In the genomic region with DNA sequence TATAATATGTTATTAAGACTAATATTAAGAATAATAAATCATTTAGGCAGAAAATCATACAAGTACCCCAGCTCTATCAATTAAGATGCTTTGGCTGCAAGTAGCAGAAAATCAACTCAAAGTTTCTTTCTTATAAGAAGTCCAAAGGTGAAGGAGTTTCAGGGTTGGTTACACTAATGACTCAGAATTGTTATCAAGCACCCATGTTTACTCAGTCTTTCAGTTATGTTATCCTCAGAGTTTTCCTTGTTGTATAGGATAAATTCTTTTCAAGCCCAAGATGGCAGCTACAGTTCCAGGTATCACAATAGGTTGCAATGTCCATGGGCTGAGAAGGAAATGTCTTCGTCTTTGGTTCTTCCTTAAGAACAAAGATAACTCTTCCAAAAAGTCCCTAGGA, we compare ENCODE assay signal across 1 cellular context.
TF ChIP-seq lines count a peak whose summit lies in the region.

No MANE protein-coding gene starts in this region.

TF ChIP-seq in IMR-90, 13 proteins besides CTCF, POLR2A, EP300 and RAD21 (continued from another document):
- TF ChIP-seq, protein P1, sequence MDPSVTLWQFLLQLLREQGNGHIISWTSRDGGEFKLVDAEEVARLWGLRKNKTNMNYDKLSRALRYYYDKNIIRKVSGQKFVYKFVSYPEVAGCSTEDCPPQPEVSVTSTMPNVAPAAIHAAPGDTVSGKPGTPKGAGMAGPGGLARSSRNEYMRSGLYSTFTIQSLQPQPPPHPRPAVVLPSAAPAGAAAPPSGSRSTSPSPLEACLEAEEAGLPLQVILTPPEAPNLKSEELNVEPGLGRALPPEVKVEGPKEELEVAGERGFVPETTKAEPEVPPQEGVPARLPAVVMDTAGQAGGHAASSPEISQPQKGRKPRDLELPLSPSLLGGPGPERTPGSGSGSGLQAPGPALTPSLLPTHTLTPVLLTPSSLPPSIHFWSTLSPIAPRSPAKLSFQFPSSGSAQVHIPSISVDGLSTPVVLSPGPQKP (IDR thresholded peaks at IDR 0.05; ENCODE audit: borderline replicate concordance, low read depth, low read length), result no peak
- no peak for TF ChIP-seq RFX5 (IDR thresholded peaks at IDR 0.05; ENCODE audit: low read depth, low read length)
- no peak for TF ChIP-seq MAZ (IDR thresholded peaks at IDR 0.05; ENCODE audit: borderline replicate concordance, low read depth, low read length)
- TF ChIP-seq MAFK (IDR thresholded peaks at IDR 0.05; ENCODE audit: low read depth, low read length), result no peak
- TF ChIP-seq, protein P2, sequence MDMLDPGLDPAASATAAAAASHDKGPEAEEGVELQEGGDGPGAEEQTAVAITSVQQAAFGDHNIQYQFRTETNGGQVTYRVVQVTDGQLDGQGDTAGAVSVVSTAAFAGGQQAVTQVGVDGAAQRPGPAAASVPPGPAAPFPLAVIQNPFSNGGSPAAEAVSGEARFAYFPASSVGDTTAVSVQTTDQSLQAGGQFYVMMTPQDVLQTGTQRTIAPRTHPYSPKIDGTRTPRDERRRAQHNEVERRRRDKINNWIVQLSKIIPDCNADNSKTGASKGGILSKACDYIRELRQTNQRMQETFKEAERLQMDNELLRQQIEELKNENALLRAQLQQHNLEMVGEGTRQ (IDR thresholded peaks at IDR 0.05; ENCODE audit: low read depth, low read length), result no peak
- TF ChIP-seq BHLHE40 (IDR thresholded peaks at IDR 0.05; ENCODE audit: low read depth, low read length), result no peak
- no peak for TF ChIP-seq NFE2L2 (IDR thresholded peaks at IDR 0.05; ENCODE audit: low read depth, low read length)
- no peak for TF ChIP-seq SMC3 (IDR thresholded peaks at IDR 0.05; ENCODE audit: low read depth, low read length)
- no peak for TF ChIP-seq CHD1 (IDR thresholded peaks at IDR 0.05; ENCODE audit: low read depth, low read length)
- no peak for TF ChIP-seq RCOR1 (IDR thresholded peaks at IDR 0.05; ENCODE audit: insufficient replicate concordance, low read length)
- no peak for TF ChIP-seq CEBPB (IDR thresholded peaks at IDR 0.05; ENCODE audit: low read depth, low read length)
